ENCODE assay signal across 17 cellular contexts in genomic region chr2:30978044-30978443, GRCh38.
DNase-seq lines count a peak whose midpoint lies in the region; ATAC-seq and TF ChIP-seq lines count a peak whose summit lies in the region.
"Had no signal": no experiment of that assay in that cellular context is flagged by ENCODE, and none has a peak within 500 bp of the region (broad histone marks: within the 10 kb centered on the region; RNA-seq: fewer than 3 reads in every experiment).

No MANE protein-coding gene starts in this region.

- H3K4me3 ChIP-seq in OCI-LY3 (ENCODE audit: low read length): peak overlapping the region; percentile 22
- no peak overlapping the region for H3K4me3 ChIP-seq in neutrophil (ENCODE audit: low read depth in 1 of 2, low read length in 1 of 2)
- no peak overlapping the region for H3K4me3 ChIP-seq in esophagus squamous epithelium
- H3K4me3 ChIP-seq: K562 had no signal

- 63 to 80% methylated on average over 5 of the region's 5 CpGs for WGBS in esophagus squamous epithelium, 2 donors

- H3K4me2 ChIP-seq in OCI-LY3 (ENCODE audit: low read length): peak overlapping the region; percentile 59

- H2AFZ ChIP-seq in OCI-LY3 (ENCODE audit: low read depth, low read length): no peak overlapping the region

- H3K9me3 ChIP-seq in OCI-LY3 (ENCODE audit: insufficient read depth, low read length): no peaks in the 10 kb centered on the region
- no peaks in the 10 kb centered on the region for H3K9me3 ChIP-seq in neutrophil
- no peaks in the 10 kb centered on the region for H3K9me3 ChIP-seq in esophagus squamous epithelium

- TF ChIP-seq CTCF in OCI-LY3 (IDR thresholded peaks at IDR 0.05; ENCODE audit: low read depth, low read length) (no peak), neutrophil (IDR thresholded peaks at IDR 0.05) (no peak), esophagus squamous epithelium (IDR thresholded peaks at IDR 0.05) (no peak)

- no peak for TF ChIP-seq POLR2A in esophagus squamous epithelium (IDR thresholded peaks at IDR 0.05)

- intact Hi-C loops in esophagus squamous epithelium (cut with DNase I): no loop called here

- peak; percentile 19 for DNase-seq in activated CD4-positive, alpha-beta T cell treated with anti-CD3 and anti-CD28 coated beads for 48 hours
- no peak for DNase-seq in activated CD4-positive, alpha-beta T cell treated with anti-CD3 and anti-CD28 coated beads, Interleukin-2, amount 50 U/mL, for 1 hour
- no peak for DNase-seq in esophagus squamous epithelium (lab: John Stamatoyannopoulos, UW)
- no peak for DNase-seq in retina
- DNase-seq: 8988T; CD8-positive, alpha-beta T cell; DMS79; H9; NCI-H1417 treated with DMSO at 0.1 percent for 48 hours; NCI-H1930; NCI-H526 treated with DMSO at 0.1 percent for 48 hours; SIG-M5 had no signal

- H3K4me1 ChIP-seq in OCI-LY3 (ENCODE audit: low read length) (peaks cover 59% of the 10 kb centered on the region), neutrophil (ENCODE audit: control insufficient read depth in 1 of 2, insufficient read depth in 1 of 2, low read depth in 1 of 2, low read length in 1 of 2) (peaks cover 30 to 48% of the 10 kb centered on the region in 2 experiments), esophagus squamous epithelium (peaks cover 0 to 10% (median 0%) of the 10 kb centered on the region in 3 donors)

- H3K36me3 ChIP-seq in OCI-LY3 (replicated peaks; ENCODE audit: low read depth, low read length) (peaks cover 12% of the 10 kb centered on the region), neutrophil (no peaks in the 10 kb centered on the region), esophagus squamous epithelium (no peaks in the 10 kb centered on the region)

- H3K9ac ChIP-seq in OCI-LY3 (ENCODE audit: low read length): peak overlapping the region; percentile 55

- H3K79me2 ChIP-seq in OCI-LY3 (ENCODE audit: low read length): peaks cover 49% of the 10 kb centered on the region

- H3K27ac ChIP-seq in OCI-LY3 (ENCODE audit: low read length) (peak overlapping the region; percentile 90), neutrophil (peak overlapping the region; percentile 43), esophagus squamous epithelium (no peak overlapping the region)

- peak; percentile 73 for ATAC-seq in GM19351 (IDR thresholded peaks at IDR 0.05; ENCODE audit: unreplicated experiment)
- no peak for ATAC-seq in HG03342 (IDR thresholded peaks at IDR 0.05; ENCODE audit: unreplicated experiment)
- ATAC-seq: CD8-positive, alpha-beta T cell; K562 had no signal

- H3K27me3 ChIP-seq in OCI-LY3 (ENCODE audit: low read depth, low read length) (no peaks in the 10 kb centered on the region), neutrophil (no peaks in the 10 kb centered on the region), esophagus squamous epithelium (no peaks in the 10 kb centered on the region)

- H4K20me1 ChIP-seq in OCI-LY3 (ENCODE audit: insufficient read depth, low read length): no peaks in the 10 kb centered on the region

Comparison
In these comparisons a context has a peak if more than half of its experiments do, and no peak if none do; other contexts are left out.
1. H3K27ac ChIP-seq: peak in OCI-LY3 (single experiment) and neutrophil (single experiment); none in esophagus squamous epithelium (0 of 4).